In genomic region chr5:159449925-159450324, GRCh38 we compare ENCODE assay signal across 21 cellular contexts.
A peak's percentile ranks its signal among the peaks of the same experiment; 100 is the strongest.
DNase-seq lines count a peak whose midpoint lies in the region; ATAC-seq and TF ChIP-seq lines count a peak whose summit lies in the region.
"Had no signal": no experiment of that assay in that cellular context is flagged by ENCODE, and none has a peak within 500 bp of the region (broad histone marks: within the 10 kb centered on the region; RNA-seq: fewer than 3 reads in every experiment).

No MANE protein-coding gene starts in this region.

- ATAC-seq in T-cell (replicated peaks in 1 of 4), result no peak

- H3K27ac Mint-ChIP-seq in MCF 10A (ENCODE audit: low read depth, unreplicated experiment) (peak overlapping the region; percentile 16), T-cell (no peak overlapping the region)

- 71% methylated on average over 7 of the region's 7 CpGs for WGBS in SK-N-SH (ENCODE audit: low lambda C conversion rate)

- H3K9me2 ChIP-seq in SK-N-SH, result no peaks in the 10 kb centered on the region

- DNase-seq in MCF 10A (ENCODE audit: unreplicated experiment) (peak; percentile 60), breast epithelium (ENCODE audit: low spot score in 2 of 2) (no peak), SK-N-SH (no peak), fibroblast of pulmonary artery (ENCODE audit: low read depth) (peak; percentile 8), GM19240 (ENCODE audit: insufficient read length, low spot score) (no peak), GF-D8 (lab: John Stamatoyannopoulos, UW) (no peak), T-cell (no peak)
- DNase-seq in stimulated activated CD8-positive, alpha-beta memory T cell treated with anti-CD3 and anti-CD28 coated beads, Interleukin-4, amount 100 ng/mL, for 48 hours, result no peak
- DNase-seq: activated CD4-positive, alpha-beta T cell treated with anti-CD3 and anti-CD28 coated beads for 4 hours; activated CD8-positive, alpha-beta memory T cell treated with anti-CD3 and anti-CD28 coated beads, Interleukin-2, amount 50 U/mL, for 48 hours; activated naive CD4-positive, alpha-beta T cell treated with anti-CD3 and anti-CD28 coated beads, Interleukin-2, amount 50 U/mL, for 16 hours; DMS79; dorsolateral prefrontal cortex; erythroblast; glutamatergic neuron; MM.1S; NCI-H1930; spleen; tibial artery had no signal

- no peaks in the 10 kb centered on the region for H3K36me3 Mint-ChIP-seq in MCF 10A (ENCODE audit: insufficient read depth, unreplicated experiment)
- no peaks in the 10 kb centered on the region for H3K36me3 Mint-ChIP-seq in T-cell

- no TSS peak for BruUV-seq in MCF 10A (replicated peaks; lab: Mats Ljungman, UMichigan)

- POLR2A ChIA-PET in MCF 10A (lab: Yijun Ruan, JAX), result interaction anchor here (0.6 to 2.0 kb wide), 6 partner anchors 32 to 532 kb away, joined by 3 to 7 read pairs (median 3); no protein-coding TSS in a partner anchor
- POLR2A ChIA-PET in SK-N-SH (lab: Yijun Ruan, JAX), result no interaction called here
- POLR2A ChIA-PET in T-cell (lab: Charles Lee), result interaction anchor here in 1 of 2 donors (0.5 kb wide), 1 partner anchor 25 kb away, joined by 3 read pairs; no protein-coding TSS in a partner anchor

- TF ChIP-seq POLR2A in breast epithelium (IDR thresholded peaks at IDR 0.05), result no peak

- H3K79me2 ChIP-seq in SK-N-SH (ENCODE audit: insufficient read depth), result no peaks in the 10 kb centered on the region

- no peak overlapping the region for H2AFZ ChIP-seq in SK-N-SH (ENCODE audit: low read depth)

- TF ChIP-seq CTCF in MCF 10A (IDR thresholded peaks at IDR 0.05; ENCODE audit: unreplicated experiment) (no peak), breast epithelium (IDR thresholded peaks at IDR 0.05) (no peak), SK-N-SH (IDR thresholded peaks at IDR 0.05) (no peak), fibroblast of pulmonary artery (IDR thresholded peaks at IDR 0.05; ENCODE audit: low read length, missing control alignments) (no peak)

- peak in 1 of 2 experiments; percentile 41; a peak in 1 of 4 replicates for TF ChIP-seq EP300 in SK-N-SH (IDR thresholded peaks at IDR 0.05; ENCODE audit: borderline replicate concordance in 1 of 2, low read depth in 1 of 2, low read length in 1 of 2)

- H3K9me3 ChIP-seq in breast epithelium, result no peaks in the 10 kb centered on the region
- no peaks in the 10 kb centered on the region for H3K9me3 ChIP-seq in SK-N-SH
- H3K9me3 ChIP-seq: spleen, tibial artery had no signal

- H3K4me1 ChIP-seq in breast epithelium (no peaks in the 10 kb centered on the region), SK-N-SH (ENCODE audit: control insufficient read depth in 1 of 2, insufficient read depth in 2 of 2, low read depth in 1 of 2, low read length in 1 of 2) (peaks cover 0 to 4% of the 10 kb centered on the region in 2 experiments; a peak in 1 of 4 replicates)
- H3K4me1 ChIP-seq: spleen had no signal

- H3F3A ChIP-seq in SK-N-SH (replicated peaks; ENCODE audit: insufficient read depth), result peaks cover 12% of the 10 kb centered on the region

- no peaks in the 10 kb centered on the region for H3K27me3 ChIP-seq in breast epithelium
- H3K27me3 ChIP-seq in SK-N-SH (ENCODE audit: insufficient read depth), result no peaks in the 10 kb centered on the region
- H3K27me3 ChIP-seq: dorsolateral prefrontal cortex, spleen, tibial artery had no signal

- H3K9ac ChIP-seq in SK-N-SH, result no peak overlapping the region

- H3K4me1 Mint-ChIP-seq in MCF 10A (ENCODE audit: insufficient read depth, unreplicated experiment), result peaks cover 29% of the 10 kb centered on the region
- H3K4me1 Mint-ChIP-seq in T-cell, result no peaks in the 10 kb centered on the region

- CTCF ChIA-PET in MCF 10A (lab: Yijun Ruan, JAX) (interaction anchor here (0.6 to 14.0 kb wide), 12 partner anchors 8 to 538 kb away, joined by 3 to 304 read pairs (median 4); no protein-coding TSS in a partner anchor), SK-N-SH (lab: Yijun Ruan, JAX) (interaction anchor here (0.7 kb wide), 1 partner anchor 537 kb away, joined by 4 read pairs; no protein-coding TSS in a partner anchor), T-cell (lab: Charles Lee) (no interaction called here)

- H3K4me2 ChIP-seq in SK-N-SH, result no peak overlapping the region

- no peaks in the 10 kb centered on the region for H3K36me3 ChIP-seq in breast epithelium
- no peaks in the 10 kb centered on the region for H3K36me3 ChIP-seq in SK-N-SH (replicated peaks in 1 of 2; ENCODE audit: control insufficient read depth in 1 of 2, insufficient read depth in 2 of 2, low read length in 1 of 2)
- H3K36me3 ChIP-seq: spleen, tibial artery had no signal

- H3K27ac ChIP-seq in breast epithelium (no peak overlapping the region), SK-N-SH (ENCODE audit: low read depth in 2 of 2, low read length in 1 of 2) (no peak overlapping the region)
- H3K27ac ChIP-seq: C4-2B, spleen had no signal

- H3K27me3 Mint-ChIP-seq in MCF 10A (ENCODE audit: insufficient read depth, unreplicated experiment) (no peaks in the 10 kb centered on the region), T-cell (peaks cover 4 to 9% of the 10 kb centered on the region in 2 donors)

- intact Hi-C loops in MCF 10A (cut with micrococcal nuclease) (loop anchor here (10.0 kb wide), 1 partner anchor 325 kb away; no protein-coding TSS in a partner anchor), breast epithelium (cut with DNase I; ENCODE audit: low total_unique reads) (no loop called here)

- no peak overlapping the region for H3K4me3 ChIP-seq in breast epithelium
- no peak overlapping the region for H3K4me3 ChIP-seq in SK-N-SH (ENCODE audit: low read depth in 2 of 2, low read length in 1 of 2)
- H3K4me3 ChIP-seq in fibroblast of pulmonary artery (replicated peaks; ENCODE audit: low read depth, low read length), result no peak overlapping the region
- H3K4me3 ChIP-seq: dorsolateral prefrontal cortex, spleen, tibial artery had no signal

- H3K4me3 Mint-ChIP-seq in MCF 10A (ENCODE audit: unreplicated experiment), result no peak overlapping the region
- H3K4me3 Mint-ChIP-seq in T-cell, result no peak overlapping the region

- TF ChIP-seq RAD21 in SK-N-SH (IDR thresholded peaks at IDR 0.05; ENCODE audit: low read length), result no peak

- H3K9me3 Mint-ChIP-seq in MCF 10A (ENCODE audit: unreplicated experiment) (no peaks in the 10 kb centered on the region), T-cell (no peaks in the 10 kb centered on the region)
- H3K9me3 Mint-ChIP-seq: nephron had no signal

- no peaks in the 10 kb centered on the region for H4K20me1 ChIP-seq in SK-N-SH (ENCODE audit: insufficient read depth)

TF ChIP-seq in SK-N-SH, 30 proteins besides CTCF, POLR2A, EP300 and RAD21 (continues in another document):
- TF ChIP-seq FOXM1 (IDR thresholded peaks at IDR 0.05; ENCODE audit: low read depth), result no peak
- TF ChIP-seq JUND (IDR thresholded peaks at IDR 0.05), result peak; percentile 80
- no peak for TF ChIP-seq POLR2AphosphoS5 (IDR thresholded peaks at IDR 0.05; ENCODE audit: low read depth, low read length)
- TF ChIP-seq USF2 (IDR thresholded peaks at IDR 0.05; ENCODE audit: borderline replicate concordance, low read depth, low read length), result no peak
- TF ChIP-seq IRF3 (IDR thresholded peaks at IDR 0.05; ENCODE audit: low read depth, low read length), result no peak
- no peak for TF ChIP-seq RFX5 (IDR thresholded peaks at IDR 0.05; ENCODE audit: low read length)
- no peak for TF ChIP-seq TAF1 (IDR thresholded peaks at IDR 0.05; ENCODE audit: borderline replicate concordance, low read depth, low read length)
- no peak for TF ChIP-seq ELF1 (IDR thresholded peaks at IDR 0.05)
- no peak for TF ChIP-seq YY1 (IDR thresholded peaks at IDR 0.05; ENCODE audit: low read depth)
- TF ChIP-seq GABPA (IDR thresholded peaks at IDR 0.05; ENCODE audit: low read depth), result no peak
- TF ChIP-seq TEAD4 (IDR thresholded peaks at IDR 0.05; ENCODE audit: borderline replicate concordance, insufficient read depth), result 0 out of 2 replicates have a peak, but pooled peaks have one; percentile 24
- TF ChIP-seq REST (IDR thresholded peaks at IDR 0.05; ENCODE audit: low read depth, low read length), result no peak

Comparison
In these comparisons a context has a peak if more than half of its experiments do, and no peak if none do; other contexts are left out.
1. DNase-seq: peak in MCF 10A (single experiment) and fibroblast of pulmonary artery (single experiment); none in breast epithelium (0 of 2), SK-N-SH (single experiment), GM19240 (single experiment), stimulated activated CD8-positive, alpha-beta memory T cell treated with anti-CD3 and anti-CD28 coated beads, Interleukin-4, amount 100 ng/mL, for 48 hours (single experiment), GF-D8 (single experiment) and T-cell (0 of 34).
2. CTCF ChIA-PET loops: an anchor here in MCF 10A (0.6 to 14.0 kb wide) and SK-N-SH (0.7 kb wide); none called in T-cell.